ENCODE assay signal across 6 cellular contexts in genomic region chr19:48874309-48875135, GRCh38. TPM values are rescaled to one million over a fixed set of nuclear protein-coding genes. Genes with fewer than 3 reads are reported as not detected.
DNase-seq lines count a peak whose midpoint lies in the region; ATAC-seq and TF ChIP-seq lines count a peak whose summit lies in the region.

No MANE protein-coding gene starts in this region.

- H3K4me1 ChIP-seq in tibial nerve = peaks cover 0 to 60% (median 33%) of the 10 kb centered on the region in 4 donors

- H3K9me3 Mint-ChIP-seq in T-helper 1 cell treated with Interleukin-12 subunit alpha and Interleukin-12 subunit beta and Interleukin-4 antibody, amounts not matched to agents 30 μg/mL and 1 μg/mL, for 36 hours = no peaks in the 10 kb centered on the region
- peaks cover 28% of the 10 kb centered on the region for H3K9me3 Mint-ChIP-seq in glutamatergic neuron (ENCODE audit: unreplicated experiment)

- no peak for TF ChIP-seq POLR2A in tibial nerve (IDR thresholded peaks at IDR 0.05)

- no peaks in the 10 kb centered on the region for H3K9me3 ChIP-seq in tibial nerve

- peaks cover 46% of the 10 kb centered on the region for H3K4me1 Mint-ChIP-seq in T-helper 1 cell treated with Interleukin-12 subunit alpha and Interleukin-12 subunit beta and Interleukin-4 antibody, amounts not matched to agents 30 μg/mL and 1 μg/mL, for 36 hours (ENCODE audit: low read depth)
- H3K4me1 Mint-ChIP-seq in glutamatergic neuron (ENCODE audit: low read depth, unreplicated experiment) = peaks cover 19% of the 10 kb centered on the region

- H3K27me3 Mint-ChIP-seq in T-helper 1 cell treated with Interleukin-12 subunit alpha and Interleukin-12 subunit beta and Interleukin-4 antibody, amounts not matched to agents 30 μg/mL and 1 μg/mL, for 36 hours (ENCODE audit: low read depth) = no peaks in the 10 kb centered on the region
- peaks cover 12% of the 10 kb centered on the region for H3K27me3 Mint-ChIP-seq in glutamatergic neuron (ENCODE audit: unreplicated experiment)

- peak overlapping the region; percentile 78 to 100 (median 92) for H3K4me3 ChIP-seq in tibial nerve

- no peak for TF ChIP-seq CTCF in glutamatergic neuron (IDR thresholded peaks at IDR 0.05; ENCODE audit: partially characterized antibody, unreplicated experiment)
- TF ChIP-seq CTCF in tibial nerve (IDR thresholded peaks at IDR 0.05) = no peak

- H3K36me3 ChIP-seq in tibial nerve = peaks cover 0 to 65% (median 12%) of the 10 kb centered on the region in 3 donors

- peaks cover 40% of the 10 kb centered on the region for H3K36me3 Mint-ChIP-seq in T-helper 1 cell treated with Interleukin-12 subunit alpha and Interleukin-12 subunit beta and Interleukin-4 antibody, amounts not matched to agents 30 μg/mL and 1 μg/mL, for 36 hours (ENCODE audit: low read depth)
- H3K36me3 Mint-ChIP-seq in glutamatergic neuron (ENCODE audit: unreplicated experiment) = peaks cover 19% of the 10 kb centered on the region

- TF ChIP-seq EP300 in tibial nerve (IDR thresholded peaks at IDR 0.05) = no peak

- H3K27me3 ChIP-seq in tibial nerve = no peaks in the 10 kb centered on the region

- DNase-seq in DMS 273 (lab: John Stamatoyannopoulos, UW; ENCODE audit: unreplicated experiment) (peak; percentile 75), DMS 273 treated with DMSO at 0.1 percent for 48 hours (lab: John Stamatoyannopoulos, UW) (no peak), glutamatergic neuron (no peak), tibial nerve (ENCODE audit: low spot score in 2 of 2) (peak in 1 of 2 donors; percentile 31)

- peak overlapping the region; percentile 100 for H3K27ac Mint-ChIP-seq in T-helper 1 cell treated with Interleukin-12 subunit alpha and Interleukin-12 subunit beta and Interleukin-4 antibody, amounts not matched to agents 30 μg/mL and 1 μg/mL, for 36 hours
- H3K27ac Mint-ChIP-seq in glutamatergic neuron (ENCODE audit: unreplicated experiment) = peak overlapping the region; percentile 100

- peak overlapping the region; percentile 98 for H3K4me3 Mint-ChIP-seq in T-helper 1 cell treated with Interleukin-12 subunit alpha and Interleukin-12 subunit beta and Interleukin-4 antibody, amounts not matched to agents 30 μg/mL and 1 μg/mL, for 36 hours
- peak overlapping the region; percentile 99 for H3K4me3 Mint-ChIP-seq in glutamatergic neuron (ENCODE audit: unreplicated experiment)

- peak overlapping the region; percentile 99 to 100 (median 100) for H3K27ac ChIP-seq in tibial nerve

- 6 to 9% methylated on average over 17 of the region's 17 CpGs for WGBS in tibial nerve, 2 donors

- ATAC-seq in GM21423 (IDR thresholded peaks at IDR 0.05; ENCODE audit: unreplicated experiment) = no peak

RNA-seq across cellular contexts. Expression of gene PPP1R15A, which starts 2.3 kb away (rescaled TPM):
- total RNA-seq in glutamatergic neuron (ENCODE audit: unreplicated experiment) (106 TPM), tibial nerve (100 to 1,000 TPM in 2 of 4 donors, 10 to 100 TPM in 2; 81.0 to 171 (median 101) TPM)

RNA-seq across cellular contexts. Expression of gene PLEKHA4, which starts 6.1 kb away (rescaled TPM):
- 9.4 TPM for total RNA-seq in glutamatergic neuron (ENCODE audit: unreplicated experiment)
- 100 to 1,000 TPM; 211 to 444 (median 282) TPM for total RNA-seq in tibial nerve

RNA-seq across cellular contexts. Expression of gene TULP2, which starts 24.0 kb away (rescaled TPM):
- not detected for total RNA-seq in glutamatergic neuron (ENCODE audit: unreplicated experiment)
- total RNA-seq in tibial nerve = 1 to 10 TPM in 1 of 4 donors, under 1 TPM in 2, not detected in 1; 0.22 to 2.5 (median 0.60) TPM

RNA-seq across cellular contexts. Expression of gene NUCB1, which starts 25.6 kb away (rescaled TPM):
- total RNA-seq in glutamatergic neuron (ENCODE audit: unreplicated experiment) (115 TPM), tibial nerve (100 to 1,000 TPM; 220 to 352 (median 287) TPM)

RNA-seq across cellular contexts. Expression of gene HSD17B14, which starts 38.2 kb away (rescaled TPM):
- total RNA-seq in glutamatergic neuron (ENCODE audit: unreplicated experiment) = 1.0 TPM
- 10 to 100 TPM; 20.1 to 34.5 (median 26.3) TPM for total RNA-seq in tibial nerve

Comparison
In these comparisons a context has a peak if more than half of its experiments do, and no peak if none do; other contexts are left out.
1. RNA of gene PLEKHA4, which starts 6.1 kb away (total RNA-seq): 211 to 444 TPM in tibial nerve; 9.4 TPM in glutamatergic neuron (single experiment); every median in the first group is over 10 times any median in the second.